In the genomic region with DNA sequence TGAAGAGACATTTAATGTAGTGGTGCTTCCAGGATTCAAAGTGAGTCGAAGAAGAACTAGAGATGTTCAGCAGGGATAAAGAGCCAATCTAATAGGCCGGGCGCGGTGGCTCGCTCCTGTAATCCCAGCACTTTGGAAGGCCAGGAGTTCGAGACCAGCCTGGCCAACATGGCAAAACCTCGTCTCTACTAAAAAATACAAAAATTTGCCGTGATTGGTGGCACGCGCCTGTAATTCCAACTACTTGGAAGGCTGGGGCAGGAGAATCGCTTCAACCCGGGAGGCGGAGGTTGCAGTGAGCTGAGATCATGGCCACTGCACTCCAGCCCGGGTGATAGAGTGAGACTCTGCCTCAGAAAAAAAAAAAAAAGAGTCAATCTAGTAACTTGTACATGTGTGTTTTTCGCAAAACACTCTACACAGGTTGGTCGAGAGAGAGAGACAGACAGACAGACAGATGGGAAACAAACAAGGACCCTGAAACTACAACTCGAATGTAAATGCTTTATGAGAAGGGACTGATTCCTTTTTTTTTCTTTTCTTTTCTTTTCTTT, we compare ENCODE assay signal across 1 cellular context.
TF ChIP-seq lines count a peak whose summit lies in the region.

No MANE protein-coding gene starts in this region.

TF ChIP-seq in IMR-90, 13 proteins besides CTCF, POLR2A, EP300 and RAD21 (continued from another document):
- TF ChIP-seq NFE2L2 (IDR thresholded peaks at IDR 0.05; ENCODE audit: low read depth, low read length) (no peak), RFX5 (IDR thresholded peaks at IDR 0.05; ENCODE audit: low read depth, low read length) (no peak), MXI1 (IDR thresholded peaks at IDR 0.05; ENCODE audit: borderline replicate concordance, low read depth, low read length) (no peak)
